ENCODE assay signal across 8 cellular contexts in the genomic region with DNA sequence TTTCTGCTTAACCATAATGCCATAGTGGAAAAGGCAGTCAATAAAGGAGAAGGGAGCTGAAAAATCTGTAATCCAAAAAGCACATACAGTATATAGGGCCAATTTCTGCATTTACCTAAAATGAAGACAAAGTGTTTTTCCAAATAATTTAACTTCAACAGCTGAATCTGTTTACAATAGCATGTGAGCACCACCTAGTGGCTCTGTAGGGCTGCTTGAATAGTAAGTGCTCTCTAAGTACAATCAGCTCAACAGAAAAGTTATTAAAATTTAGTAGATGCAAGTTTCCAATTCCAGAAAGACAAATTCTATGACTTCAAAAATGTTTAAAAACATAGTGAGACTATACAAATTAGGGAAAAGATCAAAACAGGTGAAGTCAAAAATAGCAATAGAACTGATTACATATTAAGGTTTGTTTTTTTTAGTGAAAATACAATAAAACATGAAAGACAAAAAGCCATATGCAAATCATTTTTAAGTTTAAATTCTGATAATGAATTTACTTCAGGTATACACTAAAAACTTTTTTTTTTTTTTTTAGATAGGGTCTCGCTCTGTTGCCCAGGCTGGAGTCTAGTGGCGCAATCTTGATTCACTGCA.
A peak's percentile ranks its signal among the peaks of the same experiment; 100 is the strongest.
DNase-seq lines count a peak whose midpoint lies in the region; ATAC-seq and TF ChIP-seq lines count a peak whose summit lies in the region.

No MANE protein-coding gene starts in this region.

- TF ChIP-seq CTCF in cardiac muscle cell (IDR thresholded peaks at IDR 0.05; ENCODE audit: low read depth, low read length) (peak; percentile 86), coronary artery (IDR thresholded peaks at IDR 0.05) (peak; percentile 59)

- peaks cover 37% of the 10 kb centered on the region for H3K27me3 ChIP-seq in cardiac muscle cell

- H3K4me1 ChIP-seq in cardiac muscle cell (ENCODE audit: low read depth): no peaks in the 10 kb centered on the region

- H3K9me3 ChIP-seq in cardiac muscle cell (ENCODE audit: low read depth): no peaks in the 10 kb centered on the region

- intact Hi-C loops in Right ventricle myocardium inferior (cut with DNase I): loop anchor here (5.0 to 10.0 kb wide), 3 partner anchors 97 to 1093 kb away; no protein-coding TSS in a partner anchor

- no peaks in the 10 kb centered on the region for H3K36me3 ChIP-seq in cardiac muscle cell

- ATAC-seq in Right ventricle myocardium inferior (no peak), HG03175 (IDR thresholded peaks at IDR 0.05; ENCODE audit: unreplicated experiment) (no peak)

- DNase-seq in cardiac muscle cell (ENCODE audit: low read depth in 1 of 2, low spot score in 1 of 2) (peak; percentile 73 to 93), Right ventricle myocardium inferior (ENCODE audit: missing footprints) (no peak), NCI-H1930 (lab: John Stamatoyannopoulos, UW) (peak; percentile 28 to 64), T1000 (lab: John Stamatoyannopoulos, UW) (peak; percentile 46), coronary artery (ENCODE audit: low spot score) (no peak), lung microvascular endothelial cell (ENCODE audit: low read depth in 2 of 2) (peak; percentile 88 to 91)
- peak; percentile 24 for DNase-seq in stimulated activated naive CD4-positive, alpha-beta T cell treated with Interleukin-2 at 50 U/mL for 16 hours (lab: John Stamatoyannopoulos, UW)

- H3K4me3 ChIP-seq in cardiac muscle cell (no peak overlapping the region), coronary artery (no peak overlapping the region)

- H3K27ac ChIP-seq in cardiac muscle cell (no peak overlapping the region), coronary artery (no peak overlapping the region)

Comparison
In these comparisons a context has a peak if more than half of its experiments do, and no peak if none do; other contexts are left out.
1. DNase-seq: peak in cardiac muscle cell (2 of 2), NCI-H1930 (2 of 2), T1000 (single experiment), lung microvascular endothelial cell (2 of 2) and stimulated activated naive CD4-positive, alpha-beta T cell treated with Interleukin-2 at 50 U/mL for 16 hours (single experiment); none in Right ventricle myocardium inferior (single experiment) and coronary artery (single experiment).